In genomic region chr16:66899945-66900688, GRCh38 we compare ENCODE assay signal across 6 cellular contexts. TPM values are rescaled to one million over a fixed set of nuclear protein-coding genes. Genes with fewer than 3 reads are reported as not detected.
A peak's percentile ranks its signal among the peaks of the same experiment; 100 is the strongest.
DNase-seq lines count a peak whose midpoint lies in the region; ATAC-seq and TF ChIP-seq lines count a peak whose summit lies in the region.

No MANE protein-coding gene starts in this region.

- no peak overlapping the region for H3K4me3 Mint-ChIP-seq in activated CD8-positive, alpha-beta memory T cell treated with anti-CD3 and anti-CD28 coated beads, Interleukin-2, amount 10 ng/mL, durations not matched to agents 7 days and 5 days

- H3K27me3 Mint-ChIP-seq in activated CD8-positive, alpha-beta memory T cell treated with anti-CD3 and anti-CD28 coated beads, Interleukin-2, amount 10 ng/mL, durations not matched to agents 7 days and 5 days, result no peaks in the 10 kb centered on the region

- no peaks in the 10 kb centered on the region for H3K36me3 Mint-ChIP-seq in activated CD8-positive, alpha-beta memory T cell treated with anti-CD3 and anti-CD28 coated beads, Interleukin-2, amount 10 ng/mL, durations not matched to agents 7 days and 5 days

- H3K36me3 ChIP-seq in kidney epithelial cell (ENCODE audit: control insufficient read depth, insufficient read depth, low read length), result no peaks in the 10 kb centered on the region

- TF ChIP-seq CTCF in kidney epithelial cell (IDR thresholded peaks at IDR 0.05; ENCODE audit: insufficient read depth, low read length, poor library complexity, severe bottlenecking), result no peak

- peaks cover 2% of the 10 kb centered on the region for H3K4me1 Mint-ChIP-seq in activated CD8-positive, alpha-beta memory T cell treated with anti-CD3 and anti-CD28 coated beads, Interleukin-2, amount 10 ng/mL, durations not matched to agents 7 days and 5 days

- H3K9me3 Mint-ChIP-seq in activated CD8-positive, alpha-beta memory T cell treated with anti-CD3 and anti-CD28 coated beads, Interleukin-2, amount 10 ng/mL, durations not matched to agents 7 days and 5 days (ENCODE audit: low read depth), result no peaks in the 10 kb centered on the region

- no peak overlapping the region for H3K27ac Mint-ChIP-seq in activated CD8-positive, alpha-beta memory T cell treated with anti-CD3 and anti-CD28 coated beads, Interleukin-2, amount 10 ng/mL, durations not matched to agents 7 days and 5 days

- no peak for ATAC-seq in activated CD8-positive, alpha-beta memory T cell treated with anti-CD3 and anti-CD28 coated beads, Interleukin-2, amount 10 ng/mL, durations not matched to agents 7 days and 5 days
- no peak for ATAC-seq in HG02610 (IDR thresholded peaks at IDR 0.05; ENCODE audit: unreplicated experiment)
- no peak for ATAC-seq in HG02571 (IDR thresholded peaks at IDR 0.05; ENCODE audit: unreplicated experiment)

- H3K27me3 ChIP-seq in kidney epithelial cell (ENCODE audit: control insufficient read depth, insufficient read depth, low read length), result no peaks in the 10 kb centered on the region

- H3K4me3 ChIP-seq in kidney epithelial cell (ENCODE audit: low read depth, low read length), result no peak overlapping the region

- CTCF ChIA-PET in activated CD8-positive, alpha-beta memory T cell treated with anti-CD3 and anti-CD28 coated beads, Interleukin-2, amount 10 ng/mL, durations not matched to agents 7 days and 5 days (lab: Charles Lee), result no interaction called here

- in situ Hi-C loops in Caki2 (cut with HindIII; ENCODE audit: low pct_unique_long_range_greater_than_20kb, low sequenced_read_pairs), result no loop called here

- peak; percentile 77 for DNase-seq in Caki2 (ENCODE audit: low read depth)
- peak; percentile 63 for DNase-seq in RPMI8226
- DNase-seq in kidney epithelial cell (ENCODE audit: low read depth), result peak; percentile 62
- DNase-seq in activated CD8-positive, alpha-beta memory T cell treated with anti-CD3 and anti-CD28 coated beads, Interleukin-2, amount 10 ng/mL, durations not matched to agents 7 days and 5 days, result no peak

RNA-seq across cellular contexts. Expression of gene CDH16, which starts 18.6 kb away (rescaled TPM):
- total RNA-seq in Caki2 (2014; rRNA removed; shearing (Covaris generic); ENCODE audit: low replicate concordance), result 33.9 and 56.1 TPM in 2 replicates
- total RNA-seq in kidney epithelial cell, result 0.33 and 5.0 TPM in 2 replicates
- not detected for total RNA-seq in activated CD8-positive, alpha-beta memory T cell treated with anti-CD3 and anti-CD28 coated beads, Interleukin-2, amount 10 ng/mL, durations not matched to agents 7 days and 5 days

RNA-seq across cellular contexts. Expression of gene PDP2, which starts 19.8 kb away (rescaled TPM):
- 2.5 and 3.1 TPM in 2 replicates for total RNA-seq in Caki2 (2014; rRNA removed; shearing (Covaris generic); ENCODE audit: low replicate concordance)
- total RNA-seq in kidney epithelial cell, result 6.9 and 11.7 TPM in 2 replicates
- total RNA-seq in activated CD8-positive, alpha-beta memory T cell treated with anti-CD3 and anti-CD28 coated beads, Interleukin-2, amount 10 ng/mL, durations not matched to agents 7 days and 5 days, result 10 to 100 TPM; 29.2 to 33.3 TPM

RNA-seq across cellular contexts. Expression of gene RRAD, which starts 25.2 kb away (rescaled TPM):
- 147 and 161 TPM in 2 replicates for total RNA-seq in Caki2 (2014; rRNA removed; shearing (Covaris generic); ENCODE audit: low replicate concordance)
- total RNA-seq in kidney epithelial cell, result 32.9 and 36.8 TPM in 2 replicates
- total RNA-seq in activated CD8-positive, alpha-beta memory T cell treated with anti-CD3 and anti-CD28 coated beads, Interleukin-2, amount 10 ng/mL, durations not matched to agents 7 days and 5 days, result 1 to 10 TPM in 1 of 2 experiments, under 1 TPM in 1; 0.55 to 2.5 TPM

RNA-seq across cellular contexts. Expression of gene CIAO2B, which starts 34.1 kb away (rescaled TPM):
- total RNA-seq in Caki2 (2014; rRNA removed; shearing (Covaris generic); ENCODE audit: low replicate concordance), result 191 and 225 TPM in 2 replicates
- 156 and 164 TPM in 2 replicates for total RNA-seq in kidney epithelial cell
- 100 to 1,000 TPM; 124 to 131 TPM for total RNA-seq in activated CD8-positive, alpha-beta memory T cell treated with anti-CD3 and anti-CD28 coated beads, Interleukin-2, amount 10 ng/mL, durations not matched to agents 7 days and 5 days

RNA-seq across cellular contexts. Expression of gene CES2, which starts 35.2 kb away (rescaled TPM):
- 45.9 and 51.1 TPM in 2 replicates for total RNA-seq in Caki2 (2014; rRNA removed; shearing (Covaris generic); ENCODE audit: low replicate concordance)
- 44.4 and 48.0 TPM in 2 replicates for total RNA-seq in kidney epithelial cell
- total RNA-seq in activated CD8-positive, alpha-beta memory T cell treated with anti-CD3 and anti-CD28 coated beads, Interleukin-2, amount 10 ng/mL, durations not matched to agents 7 days and 5 days, result 10 to 100 TPM; 34.1 to 35.5 TPM
